ENCODE assay signal across 1 cellular context in the genomic region with DNA sequence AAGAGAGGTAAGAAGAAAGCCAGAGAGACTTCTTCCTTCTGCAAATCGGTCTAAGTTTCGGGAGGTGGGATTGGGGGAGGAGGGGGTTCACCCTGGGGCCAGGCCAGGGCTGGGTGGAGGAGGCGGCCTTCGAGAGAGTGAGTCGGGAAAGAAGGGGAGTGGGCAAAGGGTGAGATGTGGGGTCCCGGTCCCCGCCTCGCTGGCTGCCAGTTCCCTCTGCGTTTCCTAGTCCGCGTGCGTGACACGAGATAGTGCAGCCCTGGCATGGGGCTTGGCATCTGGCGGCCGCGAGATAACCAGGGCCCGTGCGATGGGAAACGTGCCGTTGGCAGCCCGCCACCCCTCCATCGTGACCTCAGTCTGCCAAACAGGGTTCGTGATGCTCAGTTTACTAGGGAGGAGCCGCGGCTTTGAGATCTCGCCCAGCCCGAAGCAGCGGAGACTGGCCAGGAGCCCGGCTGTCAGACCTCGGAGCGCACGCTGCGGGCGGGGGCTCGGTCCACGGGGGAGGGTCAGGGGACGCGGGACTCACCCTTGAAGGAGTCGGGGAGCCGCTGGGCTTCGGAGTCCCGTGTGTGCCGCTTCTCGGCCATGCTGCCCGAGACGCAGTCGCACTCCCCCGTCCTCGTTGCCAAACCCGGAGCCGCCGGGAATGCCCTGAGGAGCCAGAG.
A peak's percentile ranks its signal among the peaks of the same experiment; 100 is the strongest.
TF ChIP-seq lines count a peak whose summit lies in the region.

Gene STOM, minus strand, starts transcription at position 656 of the 671 bp plus-strand sequence. Its CDS starts 63 bp downstream, at position 593.

TF ChIP-seq in HepG2, 621 proteins besides CTCF, POLR2A, EP300 and RAD21 (continued from another document and continues in another):
- TF ChIP-seq, protein P1, sequence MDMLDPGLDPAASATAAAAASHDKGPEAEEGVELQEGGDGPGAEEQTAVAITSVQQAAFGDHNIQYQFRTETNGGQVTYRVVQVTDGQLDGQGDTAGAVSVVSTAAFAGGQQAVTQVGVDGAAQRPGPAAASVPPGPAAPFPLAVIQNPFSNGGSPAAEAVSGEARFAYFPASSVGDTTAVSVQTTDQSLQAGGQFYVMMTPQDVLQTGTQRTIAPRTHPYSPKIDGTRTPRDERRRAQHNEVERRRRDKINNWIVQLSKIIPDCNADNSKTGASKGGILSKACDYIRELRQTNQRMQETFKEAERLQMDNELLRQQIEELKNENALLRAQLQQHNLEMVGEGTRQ (IDR thresholded peaks at IDR 0.05; ENCODE audit: low read depth, low read length) = no peak
- TF ChIP-seq, protein P1 (CRISPR knock-in tag; IDR thresholded peaks at IDR 0.05; ENCODE audit: borderline replicate concordance) = no peak
- no peak for TF ChIP-seq MED8 (CRISPR knock-in tag; IDR thresholded peaks at IDR 0.05; ENCODE audit: insufficient replicate concordance)
- TF ChIP-seq ZBTB25 (CRISPR knock-in tag; IDR thresholded peaks at IDR 0.05) = no peak; the same call in 1 of the 2 replicates
- no peak for TF ChIP-seq ZNF670 (CRISPR knock-in tag; IDR thresholded peaks at IDR 0.05; ENCODE audit: borderline replicate concordance)
- TF ChIP-seq PPARG (CRISPR knock-in tag; conservative IDR thresholded peaks at IDR 0.05) = no peak
- TF ChIP-seq, protein P2, sequence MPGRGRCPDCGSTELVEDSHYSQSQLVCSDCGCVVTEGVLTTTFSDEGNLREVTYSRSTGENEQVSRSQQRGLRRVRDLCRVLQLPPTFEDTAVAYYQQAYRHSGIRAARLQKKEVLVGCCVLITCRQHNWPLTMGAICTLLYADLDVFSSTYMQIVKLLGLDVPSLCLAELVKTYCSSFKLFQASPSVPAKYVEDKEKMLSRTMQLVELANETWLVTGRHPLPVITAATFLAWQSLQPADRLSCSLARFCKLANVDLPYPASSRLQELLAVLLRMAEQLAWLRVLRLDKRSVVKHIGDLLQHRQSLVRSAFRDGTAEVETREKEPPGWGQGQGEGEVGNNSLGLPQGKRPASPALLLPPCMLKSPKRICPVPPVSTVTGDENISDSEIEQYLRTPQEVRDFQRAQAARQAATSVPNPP (CRISPR knock-in tag; IDR thresholded peaks at IDR 0.05) = no peak
- TF ChIP-seq, protein P3, sequence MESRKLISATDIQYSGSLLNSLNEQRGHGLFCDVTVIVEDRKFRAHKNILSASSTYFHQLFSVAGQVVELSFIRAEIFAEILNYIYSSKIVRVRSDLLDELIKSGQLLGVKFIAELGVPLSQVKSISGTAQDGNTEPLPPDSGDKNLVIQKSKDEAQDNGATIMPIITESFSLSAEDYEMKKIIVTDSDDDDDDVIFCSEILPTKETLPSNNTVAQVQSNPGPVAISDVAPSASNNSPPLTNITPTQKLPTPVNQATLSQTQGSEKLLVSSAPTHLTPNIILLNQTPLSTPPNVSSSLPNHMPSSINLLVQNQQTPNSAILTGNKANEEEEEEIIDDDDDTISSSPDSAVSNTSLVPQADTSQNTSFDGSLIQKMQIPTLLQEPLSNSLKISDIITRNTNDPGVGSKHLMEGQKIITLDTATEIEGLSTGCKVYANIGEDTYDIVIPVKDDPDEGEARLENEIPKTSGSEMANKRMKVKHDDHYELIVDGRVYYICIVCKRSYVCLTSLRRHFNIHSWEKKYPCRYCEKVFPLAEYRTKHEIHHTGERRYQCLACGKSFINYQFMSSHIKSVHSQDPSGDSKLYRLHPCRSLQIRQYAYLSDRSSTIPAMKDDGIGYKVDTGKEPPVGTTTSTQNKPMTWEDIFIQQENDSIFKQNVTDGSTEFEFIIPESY (CRISPR knock-in tag; IDR thresholded peaks at IDR 0.05) = no peak
- peak; percentile 67; the same call in 1 of the 2 replicates for TF ChIP-seq ZFP90 (CRISPR knock-in tag; IDR thresholded peaks at IDR 0.05; ENCODE audit: borderline replicate concordance)
- TF ChIP-seq TEAD2 (CRISPR knock-in tag; IDR thresholded peaks at IDR 0.05) = 0 out of 2 replicates have a peak, but pooled peaks have one; percentile 15
- peak; percentile 66; the same call in 1 of the 2 replicates for TF ChIP-seq SMAD9 (CRISPR knock-in tag; IDR thresholded peaks at IDR 0.05)
- TF ChIP-seq, protein P4, sequence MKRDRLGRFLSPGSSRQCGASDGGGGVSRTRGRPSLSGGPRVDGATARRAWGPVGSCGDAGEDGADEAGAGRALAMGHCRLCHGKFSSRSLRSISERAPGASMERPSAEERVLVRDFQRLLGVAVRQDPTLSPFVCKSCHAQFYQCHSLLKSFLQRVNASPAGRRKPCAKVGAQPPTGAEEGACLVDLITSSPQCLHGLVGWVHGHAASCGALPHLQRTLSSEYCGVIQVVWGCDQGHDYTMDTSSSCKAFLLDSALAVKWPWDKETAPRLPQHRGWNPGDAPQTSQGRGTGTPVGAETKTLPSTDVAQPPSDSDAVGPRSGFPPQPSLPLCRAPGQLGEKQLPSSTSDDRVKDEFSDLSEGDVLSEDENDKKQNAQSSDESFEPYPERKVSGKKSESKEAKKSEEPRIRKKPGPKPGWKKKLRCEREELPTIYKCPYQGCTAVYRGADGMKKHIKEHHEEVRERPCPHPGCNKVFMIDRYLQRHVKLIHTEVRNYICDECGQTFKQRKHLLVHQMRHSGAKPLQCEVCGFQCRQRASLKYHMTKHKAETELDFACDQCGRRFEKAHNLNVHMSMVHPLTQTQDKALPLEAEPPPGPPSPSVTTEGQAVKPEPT (CRISPR knock-in tag; IDR thresholded peaks at IDR 0.05; ENCODE audit: low read depth) = no peak
- TF ChIP-seq ZNF260 (CRISPR knock-in tag; IDR thresholded peaks at IDR 0.05; ENCODE audit: borderline replicate concordance, low read depth) = no peak
- TF ChIP-seq ZNF44 (CRISPR knock-in tag; IDR thresholded peaks at IDR 0.05) = peak; percentile 81; the same call in 1 of the 2 replicates
- TF ChIP-seq, protein P5, sequence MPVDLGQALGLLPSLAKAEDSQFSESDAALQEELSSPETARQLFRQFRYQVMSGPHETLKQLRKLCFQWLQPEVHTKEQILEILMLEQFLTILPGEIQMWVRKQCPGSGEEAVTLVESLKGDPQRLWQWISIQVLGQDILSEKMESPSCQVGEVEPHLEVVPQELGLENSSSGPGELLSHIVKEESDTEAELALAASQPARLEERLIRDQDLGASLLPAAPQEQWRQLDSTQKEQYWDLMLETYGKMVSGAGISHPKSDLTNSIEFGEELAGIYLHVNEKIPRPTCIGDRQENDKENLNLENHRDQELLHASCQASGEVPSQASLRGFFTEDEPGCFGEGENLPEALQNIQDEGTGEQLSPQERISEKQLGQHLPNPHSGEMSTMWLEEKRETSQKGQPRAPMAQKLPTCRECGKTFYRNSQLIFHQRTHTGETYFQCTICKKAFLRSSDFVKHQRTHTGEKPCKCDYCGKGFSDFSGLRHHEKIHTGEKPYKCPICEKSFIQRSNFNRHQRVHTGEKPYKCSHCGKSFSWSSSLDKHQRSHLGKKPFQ (CRISPR knock-in tag; IDR thresholded peaks at IDR 0.05; ENCODE audit: insufficient replicate concordance) = no peak
- TF ChIP-seq NCOR1 (IDR thresholded peaks at IDR 0.05; ENCODE audit: borderline replicate concordance, low read length) = no peak
- peak; percentile 29; the same call in 1 of the 2 replicates for TF ChIP-seq ZNF333 (CRISPR knock-in tag; IDR thresholded peaks at IDR 0.05; ENCODE audit: borderline replicate concordance)
- peak; percentile 80; the same call in 1 of the 2 replicates for TF ChIP-seq ZFP41 (CRISPR knock-in tag; IDR thresholded peaks at IDR 0.05; ENCODE audit: borderline replicate concordance)
- TF ChIP-seq LCORL (IDR thresholded peaks at IDR 0.05) = no peak
- TF ChIP-seq LCORL (CRISPR knock-in tag; IDR thresholded peaks at IDR 0.05) = 0 out of 2 replicates have a peak, but pooled peaks have one; percentile 59
- peak; percentile 62; the same call in 1 of the 2 replicates for TF ChIP-seq TFE3 (CRISPR knock-in tag; IDR thresholded peaks at IDR 0.05)
- TF ChIP-seq CHCHD3 (CRISPR knock-in tag; IDR thresholded peaks at IDR 0.05) = no peak
- TF ChIP-seq BCL6 (CRISPR knock-in tag; IDR thresholded peaks at IDR 0.05) = peak; percentile 25; the same call in 1 of the 2 replicates
- no peak for TF ChIP-seq JDP2 (CRISPR knock-in tag; IDR thresholded peaks at IDR 0.05; ENCODE audit: borderline replicate concordance)
- no peak for TF ChIP-seq MIER2 (CRISPR knock-in tag; IDR thresholded peaks at IDR 0.05)
- no peak for TF ChIP-seq ZNF12 (CRISPR knock-in tag; IDR thresholded peaks at IDR 0.05)
- TF ChIP-seq PHB2 (IDR thresholded peaks at IDR 0.05; ENCODE audit: partially characterized antibody) = no peak
- peak; percentile 26 to 38; a peak in 1 of 4 replicates for TF ChIP-seq KLF16 (CRISPR knock-in tag; IDR thresholded peaks at IDR 0.05)
- no peak for TF ChIP-seq MLLT10 (CRISPR knock-in tag; IDR thresholded peaks at IDR 0.05)
- TF ChIP-seq ZFP36L1 (CRISPR knock-in tag; IDR thresholded peaks at IDR 0.05) = no peak
- no peak for TF ChIP-seq ZNF644 (CRISPR knock-in tag; IDR thresholded peaks at IDR 0.05; ENCODE audit: low read depth)
- TF ChIP-seq, protein P6, sequence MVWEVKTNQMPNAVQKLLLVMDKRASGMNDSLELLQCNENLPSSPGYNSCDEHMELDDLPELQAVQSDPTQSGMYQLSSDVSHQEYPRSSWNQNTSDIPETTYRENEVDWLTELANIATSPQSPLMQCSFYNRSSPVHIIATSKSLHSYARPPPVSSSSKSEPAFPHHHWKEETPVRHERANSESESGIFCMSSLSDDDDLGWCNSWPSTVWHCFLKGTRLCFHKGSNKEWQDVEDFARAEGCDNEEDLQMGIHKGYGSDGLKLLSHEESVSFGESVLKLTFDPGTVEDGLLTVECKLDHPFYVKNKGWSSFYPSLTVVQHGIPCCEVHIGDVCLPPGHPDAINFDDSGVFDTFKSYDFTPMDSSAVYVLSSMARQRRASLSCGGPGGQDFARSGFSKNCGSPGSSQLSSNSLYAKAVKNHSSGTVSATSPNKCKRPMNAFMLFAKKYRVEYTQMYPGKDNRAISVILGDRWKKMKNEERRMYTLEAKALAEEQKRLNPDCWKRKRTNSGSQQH (CRISPR knock-in tag; IDR thresholded peaks at IDR 0.05; ENCODE audit: low read depth) = 0 out of 2 replicates have a peak, but pooled peaks have one; percentile 54
- 0 out of 2 replicates have a peak, but pooled peaks have one; percentile 72 for TF ChIP-seq KLF13 (CRISPR knock-in tag; IDR thresholded peaks at IDR 0.05)
- TF ChIP-seq ESRRA (CRISPR knock-in tag; IDR thresholded peaks at IDR 0.05; ENCODE audit: low read depth) = no peak
- TF ChIP-seq ZNF776 (CRISPR knock-in tag; IDR thresholded peaks at IDR 0.05) = no peak; the same call in 1 of the 2 replicates
- peak; percentile 90 for TF ChIP-seq ZNF414 (CRISPR knock-in tag; IDR thresholded peaks at IDR 0.05)
- TF ChIP-seq CREBL2 (CRISPR knock-in tag; IDR thresholded peaks at IDR 0.05; ENCODE audit: borderline replicate concordance) = no peak
- no peak for TF ChIP-seq SRSF4 (IDR thresholded peaks at IDR 0.05; ENCODE audit: low read depth, low read length, poor library complexity, severe bottlenecking)
- peak; percentile 73 for TF ChIP-seq RNF2 (conservative IDR thresholded peaks at IDR 0.05; ENCODE audit: low read depth)
- TF ChIP-seq, protein P7, sequence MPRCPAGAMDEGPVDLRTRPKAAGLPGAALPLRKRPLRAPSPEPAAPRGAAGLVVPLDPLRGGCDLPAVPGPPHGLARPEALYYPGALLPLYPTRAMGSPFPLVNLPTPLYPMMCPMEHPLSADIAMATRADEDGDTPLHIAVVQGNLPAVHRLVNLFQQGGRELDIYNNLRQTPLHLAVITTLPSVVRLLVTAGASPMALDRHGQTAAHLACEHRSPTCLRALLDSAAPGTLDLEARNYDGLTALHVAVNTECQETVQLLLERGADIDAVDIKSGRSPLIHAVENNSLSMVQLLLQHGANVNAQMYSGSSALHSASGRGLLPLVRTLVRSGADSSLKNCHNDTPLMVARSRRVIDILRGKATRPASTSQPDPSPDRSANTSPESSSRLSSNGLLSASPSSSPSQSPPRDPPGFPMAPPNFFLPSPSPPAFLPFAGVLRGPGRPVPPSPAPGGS (CRISPR knock-in tag; IDR thresholded peaks at IDR 0.05) = peak; percentile 71; the same call in 1 of the 2 replicates
- TF ChIP-seq AGO1 (IDR thresholded peaks at IDR 0.05; ENCODE audit: low read depth, low read length, poor library complexity, severe bottlenecking) = no peak
- TF ChIP-seq ADNP (CRISPR knock-in tag; IDR thresholded peaks at IDR 0.05) = no peak
- TF ChIP-seq RBM39 (IDR thresholded peaks at IDR 0.05; ENCODE audit: low read depth, low read length, poor library complexity, severe bottlenecking) = peak; percentile 32
- TF ChIP-seq EED (CRISPR knock-in tag; IDR thresholded peaks at IDR 0.05) = no peak
